ENCODE assay signal across 33 cellular contexts in genomic region chr3:44905501-44906159, GRCh38. TPM values are rescaled to one million over a fixed set of nuclear protein-coding genes. Genes with fewer than 3 reads are reported as not detected.
"Had no signal": no experiment of that assay in that cellular context is flagged by ENCODE, and none has a peak within 500 bp of the region (broad histone marks: within the 10 kb centered on the region; RNA-seq: fewer than 3 reads in every experiment).

No MANE protein-coding gene starts in this region.

- ATAC-seq: activated CD8-positive, alpha-beta memory T cell treated with anti-CD3 and anti-CD28 coated beads, Interleukin-2, amount 10 ng/mL, durations not matched to agents 7 days and 5 days; activated CD8-positive, alpha-beta T cell treated with anti-CD3 and anti-CD28 coated beads, Interleukin-2, amount 10 ng/mL, durations not matched to agents 7 days and 5 days; naive thymus-derived CD4-positive, alpha-beta T cell; psoas muscle; stimulated activated memory B cell treated with anti-CD40 and anti-IgM and Interleukin-4, amounts not matched to agents 10 μg/mL and 1 μg/mL and 100 μg/mL, for 72 hours; stimulated activated naive CD8-positive, alpha-beta T cell treated with anti-CD3 and anti-CD28 coated beads, Interleukin-15, amount 100 ng/mL, for 72 hours; upper lobe of right lung had no signal

- H3K4me1 ChIP-seq: psoas muscle, sigmoid colon, thyroid gland, upper lobe of right lung had no signal

- H3K36me3 Mint-ChIP-seq: activated CD8-positive, alpha-beta memory T cell treated with anti-CD3 and anti-CD28 coated beads, Interleukin-2, amount 10 ng/mL, durations not matched to agents 7 days and 5 days; immature natural killer cell; stimulated activated memory B cell treated with anti-CD40 and anti-IgM and Interleukin-4, amounts not matched to agents 10 μg/mL and 1 μg/mL and 100 μg/mL, for 72 hours had no signal

- H3K4me3 ChIP-seq: psoas muscle, sigmoid colon, thyroid gland, upper lobe of right lung had no signal

- H3K27ac ChIP-seq: parathyroid adenoma, psoas muscle, sigmoid colon, thyroid gland, upper lobe of right lung had no signal

- H3K4me3 Mint-ChIP-seq: activated B cell treated with CpG ODN at 0.5 μM for 24 hours; activated CD8-positive, alpha-beta memory T cell treated with anti-CD3 and anti-CD28 coated beads, Interleukin-2, amount 10 ng/mL, durations not matched to agents 7 days and 5 days; activated CD8-positive, alpha-beta T cell treated with anti-CD3 and anti-CD28 coated beads, Interleukin-2, amount 10 ng/mL, durations not matched to agents 7 days and 5 days; activated naive CD8-positive, alpha-beta T cell; immature natural killer cell; naive thymus-derived CD4-positive, alpha-beta T cell; stimulated activated memory B cell treated with anti-CD40 and anti-IgM and Interleukin-4, amounts not matched to agents 10 μg/mL and 1 μg/mL and 100 μg/mL, for 72 hours; stimulated activated naive CD8-positive, alpha-beta T cell treated with anti-CD3 and anti-CD28 coated beads, Interleukin-15, amount 100 ng/mL, for 72 hours; T-helper 1 cell treated with Interleukin-12 subunit alpha and Interleukin-12 subunit beta and Interleukin-4 antibody, amounts not matched to agents 30 μg/mL and 1 μg/mL, for 36 hours had no signal

- H3K36me3 ChIP-seq: sigmoid colon, thyroid gland, upper lobe of right lung had no signal

- H3K9me3 Mint-ChIP-seq: activated B cell treated with CpG ODN at 0.5 μM for 24 hours; activated T-helper 2 cell treated with anti-CD3 and anti-CD28 coated beads, Interferon-gamma antibody, Interleukin-2, Interleukin-4, amounts not matched to agents 10 μg/mL and 5 μg/mL and 100 μg/mL, durations not matched to agents 14 hours and 24 hours and 36 hours; immature natural killer cell; stimulated activated memory B cell treated with anti-CD40 and anti-IgM and Interleukin-4, amounts not matched to agents 10 μg/mL and 1 μg/mL and 100 μg/mL, for 72 hours; T-helper 1 cell treated with Interleukin-12 subunit alpha and Interleukin-12 subunit beta and Interleukin-4 antibody, amounts not matched to agents 30 μg/mL and 1 μg/mL, for 36 hours had no signal

- DNase-seq: activated B cell treated with CpG ODN at 0.5 μM for 24 hours; activated CD8-positive, alpha-beta memory T cell treated with anti-CD3 and anti-CD28 coated beads, Interleukin-2, amount 10 ng/mL, durations not matched to agents 7 days and 5 days; activated CD8-positive, alpha-beta T cell treated with anti-CD3 and anti-CD28 coated beads, Interleukin-2, amount 10 ng/mL, durations not matched to agents 7 days and 5 days; activated naive CD4-positive, alpha-beta T cell treated with Interleukin-2 at 50 U/mL for 16 hours; activated T-cell treated with anti-CD3 and anti-CD28 coated beads, Interleukin-2, amount 50 U/mL, for 48 hours; anterior cingulate cortex; dermis blood vessel endothelial cell; effector CD4-positive, alpha-beta T cell; head of caudate nucleus; hippocampal formation; immature natural killer cell; kidney; midbrain; naive thymus-derived CD4-positive, alpha-beta T cell; nucleus accumbens; psoas muscle; sigmoid colon; small intestine; stimulated activated CD4-positive, alpha-beta T cell treated with anti-CD3 and anti-CD28 coated beads, Interleukin-1b, Interleukin-23, amount 100 ng/mL, for 48 hours; stimulated activated CD4-positive, alpha-beta T cell treated with anti-CD3 and anti-CD28 coated beads, Interleukin-4, amount 100 ng/mL, for 4 hours; stimulated activated CD8-positive, alpha-beta memory T cell treated with anti-CD3 and anti-CD28 coated beads, Interleukin-4, amount 100 ng/mL, for 48 hours; stimulated activated naive CD8-positive, alpha-beta T cell treated with anti-CD3 and anti-CD28 coated beads, Interleukin-15, amount 100 ng/mL, for 72 hours; substantia nigra; T-helper 9 cell; thyroid gland; upper lobe of right lung had no signal

- H3K79me2 ChIP-seq: parathyroid adenoma had no signal

- H3K27ac Mint-ChIP-seq: activated B cell treated with CpG ODN at 0.5 μM for 24 hours; activated CD8-positive, alpha-beta memory T cell treated with anti-CD3 and anti-CD28 coated beads, Interleukin-2, amount 10 ng/mL, durations not matched to agents 7 days and 5 days; activated CD8-positive, alpha-beta T cell treated with anti-CD3 and anti-CD28 coated beads, Interleukin-2, amount 10 ng/mL, durations not matched to agents 7 days and 5 days; activated naive CD8-positive, alpha-beta T cell; activated T-helper 2 cell treated with anti-CD3 and anti-CD28 coated beads, Interferon-gamma antibody, Interleukin-2, Interleukin-4, amounts not matched to agents 10 μg/mL and 5 μg/mL and 100 μg/mL, durations not matched to agents 14 hours and 24 hours and 36 hours; immature natural killer cell; naive thymus-derived CD4-positive, alpha-beta T cell; stimulated activated memory B cell treated with anti-CD40 and anti-IgM and Interleukin-4, amounts not matched to agents 10 μg/mL and 1 μg/mL and 100 μg/mL, for 72 hours; stimulated activated naive CD8-positive, alpha-beta T cell treated with anti-CD3 and anti-CD28 coated beads, Interleukin-15, amount 100 ng/mL, for 72 hours; T-helper 1 cell treated with Interleukin-12 subunit alpha and Interleukin-12 subunit beta and Interleukin-4 antibody, amounts not matched to agents 30 μg/mL and 1 μg/mL, for 36 hours had no signal

- H2AFZ ChIP-seq: parathyroid adenoma had no signal

- H3K9me3 ChIP-seq: psoas muscle, sigmoid colon, thyroid gland, upper lobe of right lung had no signal

- H3K4me1 Mint-ChIP-seq: activated B cell treated with CpG ODN at 0.5 μM for 24 hours; stimulated activated memory B cell treated with anti-CD40 and anti-IgM and Interleukin-4, amounts not matched to agents 10 μg/mL and 1 μg/mL and 100 μg/mL, for 72 hours; stimulated activated naive CD8-positive, alpha-beta T cell treated with anti-CD3 and anti-CD28 coated beads, Interleukin-15, amount 100 ng/mL, for 72 hours had no signal

- H3K27me3 ChIP-seq: thyroid gland had no signal

RNA-seq across cellular contexts. Expression of gene TGM4, which starts 31.2 kb away (rescaled TPM):
- total RNA-seq: activated B cell treated with CpG ODN at 0.5 μM for 24 hours; activated CD8-positive, alpha-beta memory T cell treated with anti-CD3 and anti-CD28 coated beads, Interleukin-2, amount 10 ng/mL, durations not matched to agents 7 days and 5 days; activated CD8-positive, alpha-beta T cell treated with anti-CD3 and anti-CD28 coated beads, Interleukin-2, amount 10 ng/mL, durations not matched to agents 7 days and 5 days; activated T-helper 2 cell treated with anti-CD3 and anti-CD28 coated beads, Interferon-gamma antibody, Interleukin-2, Interleukin-4, amounts not matched to agents 10 μg/mL and 5 μg/mL and 100 μg/mL, durations not matched to agents 14 hours and 24 hours and 36 hours; dermis blood vessel endothelial cell; epithelial cell of proximal tubule; kidney; naive thymus-derived CD4-positive, alpha-beta T cell; psoas muscle; sigmoid colon; upper lobe of right lung had no signal
- polyA plus RNA-seq: neural cell, psoas muscle, sigmoid colon, small intestine had no signal
